8 cellular contexts compared by ENCODE assay signal in the genomic region with DNA sequence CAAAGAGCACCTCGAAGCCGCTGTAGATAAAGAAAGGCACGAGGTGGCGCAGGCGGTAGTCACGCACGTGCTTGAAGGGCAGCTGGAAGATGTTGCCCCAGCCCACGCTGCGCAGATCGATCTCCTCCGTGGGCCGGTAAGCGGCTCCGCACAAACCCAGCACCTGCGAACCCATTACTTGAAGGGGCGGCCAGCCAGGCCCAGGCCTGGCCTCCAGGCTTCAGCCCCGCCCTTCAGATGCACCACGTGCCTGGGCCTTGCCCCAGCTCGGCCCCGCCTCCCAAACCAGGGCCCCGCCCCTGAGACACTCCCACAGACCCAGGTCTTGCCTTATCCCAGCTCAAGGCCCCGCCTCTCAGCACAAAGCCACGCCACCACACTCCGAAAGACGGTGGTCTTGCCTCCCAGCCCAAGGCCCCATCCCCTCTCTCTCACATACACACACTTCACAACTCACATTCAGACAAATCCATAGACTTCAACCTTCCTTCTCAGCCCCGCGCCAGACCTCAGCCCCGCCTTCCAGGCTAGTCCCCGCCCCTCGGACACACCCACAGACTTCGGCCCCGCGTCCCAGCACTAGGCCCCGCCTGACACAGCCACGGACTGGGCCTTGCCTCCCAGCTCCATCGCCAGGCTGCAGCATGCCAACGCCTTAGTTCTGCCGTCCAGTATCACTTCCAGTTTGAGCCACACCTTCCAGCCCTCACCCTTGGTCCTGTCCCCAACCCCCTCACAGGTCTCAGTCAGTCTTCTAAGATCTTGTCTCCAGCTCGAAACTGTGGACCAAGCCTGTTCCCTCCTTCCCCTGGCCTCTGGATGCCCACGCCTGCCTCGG. TPM values are rescaled to one million over a fixed set of nuclear protein-coding genes. Genes with fewer than 3 reads are reported as not detected.
DNase-seq lines count a peak whose midpoint lies in the region; ATAC-seq, FAIRE-seq and TF ChIP-seq lines count a peak whose summit lies in the region.

No MANE protein-coding gene starts in this region.

- TF ChIP-seq POLR2A in GM12878 (IDR thresholded peaks at IDR 0.05; ENCODE audit: low read depth, low read length) = no peak; the same call in 1 of the 2 replicates

- no peak overlapping the region for H3K27ac ChIP-seq in GM12878 (ENCODE audit: control insufficient read depth, insufficient read depth)
- H3K27ac ChIP-seq in lung (ENCODE audit: low read depth in 1 of 2, low read length in 1 of 2) = no peak overlapping the region

- H3K9me3 ChIP-seq in GM12878 (replicated peaks; ENCODE audit: control insufficient read depth, insufficient read depth, low read length) (no peaks in the 10 kb centered on the region), lung (ENCODE audit: control insufficient read depth in 2 of 2, insufficient read depth in 1 of 2, low read length in 1 of 2) (no peaks in the 10 kb centered on the region)

- H4K20me1 ChIP-seq in GM12878 (ENCODE audit: control insufficient read depth, insufficient read depth) = no peaks in the 10 kb centered on the region

- no peak overlapping the region for H3K9ac ChIP-seq in GM12878 (ENCODE audit: control insufficient read depth, insufficient read depth, low read length)

- SMC1A ChIA-PET in GM12878 (lab: Charles Lee; ENCODE audit: uncharacterized antibody, unreplicated experiment) = no interaction called here

- TF ChIP-seq CTCF in GM12865 (IDR thresholded peaks at IDR 0.05; ENCODE audit: insufficient read depth, low read depth, low read length, missing control alignments) = no peak
- TF ChIP-seq CTCF in GM12878 (IDR thresholded peaks at IDR 0.05 in 2 of 3, conservative IDR thresholded peaks at IDR 0.05 in 1 of 3; ENCODE audit: control insufficient read depth in 2 of 3, extremely low read depth in 1 of 3, insufficient read depth in 1 of 3, low read depth in 3 of 3, low read length in 3 of 3) = no peak
- TF ChIP-seq CTCF in lung (IDR thresholded peaks at IDR 0.05; ENCODE audit: control extremely low read depth, extremely low read depth) = no peak

- CTCF ChIA-PET in GM12878 (lab: Yijun Ruan, JAX) = interaction anchor here (0.7 kb wide), 1 partner anchor 212 kb away, joined by 4 read pairs; no protein-coding TSS in a partner anchor

- ATAC-seq in GM12878 (peak; percentile 83), lung (ENCODE audit: insufficient read depth, low FRiP score) (peak; percentile 90), GM21723 (IDR thresholded peaks at IDR 0.05; ENCODE audit: unreplicated experiment) (no peak)

- no peak overlapping the region for H3K4me2 ChIP-seq in GM12878 (ENCODE audit: control insufficient read depth, insufficient read depth)

- POLR2A ChIA-PET in GM12878 (lab: Charles Lee) = no interaction called here

- no peaks in the 10 kb centered on the region; a peak in 1 of 4 replicates for H3K36me3 ChIP-seq in GM12878 (ENCODE audit: control insufficient read depth in 2 of 2, insufficient read depth in 2 of 2, low read length in 1 of 2)
- H3K36me3 ChIP-seq in lung (ENCODE audit: control insufficient read depth in 2 of 2, insufficient read depth in 2 of 2, low read length in 2 of 2) = peaks cover 0 to 7% of the 10 kb centered on the region in 2 donors

- RAD21 ChIA-PET in GM12878 (lab: Charles Lee; ENCODE audit: unreplicated experiment) = no interaction called here

- peaks cover 29% of the 10 kb centered on the region for H3K4me1 ChIP-seq in GM12878 (ENCODE audit: control insufficient read depth, insufficient read depth, low read length)
- H3K4me1 ChIP-seq in lung (ENCODE audit: control insufficient read depth in 2 of 2, insufficient read depth in 2 of 2, low read length in 2 of 2) = peaks cover 0 to 5% of the 10 kb centered on the region in 2 donors

- BruUV-seq in GM12878 (replicated peaks; lab: Mats Ljungman, UMichigan) = no TSS peak

- in situ Hi-C loops in GM12878 (cut with MboI) = no loop called here

- no peaks in the 10 kb centered on the region for H3K27me3 ChIP-seq in GM12878 (replicated peaks in 1 of 2; ENCODE audit: control insufficient read depth in 2 of 2, insufficient read depth in 2 of 2, low read length in 1 of 2)
- no peaks in the 10 kb centered on the region for H3K27me3 ChIP-seq in lung (ENCODE audit: control insufficient read depth, insufficient read depth)

- no peak for TF ChIP-seq RAD21 in GM12878 (IDR thresholded peaks at IDR 0.05; ENCODE audit: insufficient read depth, low read depth, low read length)

- peaks cover 2% of the 10 kb centered on the region for H3K79me2 ChIP-seq in GM12878 (ENCODE audit: control insufficient read depth, insufficient read depth, low read length)

- intact Hi-C loops in GM12878 (cut with micrococcal nuclease; ENCODE audit: unreplicated experiment) = no loop called here

- TF ChIP-seq EP300 in GM12878 (IDR thresholded peaks at IDR 0.05; ENCODE audit: borderline replicate concordance in 1 of 2, control insufficient read depth in 1 of 2, low read depth in 2 of 2, low read length in 2 of 2) = no peak

- DNase-seq in GM12865 (ENCODE audit: low read depth) (peak; percentile 60), NOMO-1 (lab: John Stamatoyannopoulos, UW; ENCODE audit: unreplicated experiment in 2 of 2) (peak; percentile 82 to 94), GM12878 (ENCODE audit: low read depth, low spot score) (no peak), lung (ENCODE audit: low spot score) (peak; percentile 89), GDM1 (lab: John Stamatoyannopoulos, UW) (no peak), C1 segment of cervical spinal cord (lab: John Stamatoyannopoulos, UW) (no peak), A172 (ENCODE audit: low spot score) (no peak)

- H2AFZ ChIP-seq in GM12878 (ENCODE audit: control insufficient read depth, low read depth, low read length) = no peak overlapping the region

- no peak for FAIRE-seq in GM12878 (lab: Jason Lieb, UNC)

- H3K4me3 ChIP-seq in GM12865 (ENCODE audit: low read depth, low read length) (no peak overlapping the region), GM12878 (no peak overlapping the region), lung (no peak overlapping the region)

- 95% methylated on average over 30 of the region's 41 CpGs for WGBS in GM12878 (ENCODE audit: insufficient coverage, insufficient replicate concordance, low lambda C conversion rate, missing lambda C conversion rate)
- 62 to 75% methylated on average over 35 to 41 of the region's 41 CpGs for WGBS in lung, 2 donors

RNA-seq across cellular contexts. Expression of a gene that starts 7.1 kb away (rescaled TPM):
- total RNA-seq in GM12878 (2013; cell fraction: nucleolus; rRNA removed) = 59.2 TPM in 2 replicates
- total RNA-seq in GM12878 (2014; rRNA removed) (61.9 and 67.8 TPM in 2 replicates), GM12878 (2014; rRNA removed; fragmentation: Illumina TruSeq; extraction: Trizol) (16.1 and 18.6 TPM in 2 replicates), GM12878 (2021) (75.6 and 79.7 TPM in 2 replicates), lung (100 to 1,000 TPM in 1 of 2 donors, 10 to 100 TPM in 1; 44.3 to 124 TPM)
- 29.9 TPM for polyA plus RNA-seq in GM12878 (2011; ENCODE audit: low read depth)
- polyA plus RNA-seq in GM12878 (2011; rRNA removed) (18.5 and 41.1 TPM in 2 replicates), GM12878 (2014; fragmentation: Illumina TruSeq; extraction: Trizol) (8.1 and 25.3 TPM in 2 replicates), GM12878 (2014; fragmentation: Nextera tagmentation; extraction: Ambion mirVana) (1 to 10 TPM; 1.3 to 3.4 TPM), GM12878 (2014; rRNA removed) (73.1 and 79.9 TPM in 2 replicates), GM12878 (2016; fragmentation: Nextera tagmentation; extraction: Ambion mirVana) (10 to 100 TPM; 35.0 to 37.5 TPM), lung (100 to 1,000 TPM in 1 of 2 donors, 10 to 100 TPM in 1; 71.6 to 104 TPM)
- 38.3 and 51.7 TPM in 2 replicates for polyA plus RNA-seq in GM12878 (2011; cell fraction: cytosol; rRNA removed)
- polyA plus RNA-seq in GM12878 (2011; cell fraction: nucleus; rRNA removed) = 115 and 153 TPM in 2 replicates
- polyA plus RNA-seq in GM12878 (2012) = 54.8 and 57.9 TPM in 2 replicates
- 31.6 and 44.0 TPM in 2 replicates for polyA minus RNA-seq in GM12878 (2011; rRNA and poly(A)+ RNA removed)
- 18.9 and 20.0 TPM in 2 replicates for polyA minus RNA-seq in GM12878 (2011; cell fraction: cytosol; rRNA and poly(A)+ RNA removed)
- polyA minus RNA-seq in GM12878 (2011; cell fraction: nucleus; rRNA and poly(A)+ RNA removed) = 24.2 and 31.8 TPM in 2 replicates
- total RNA-seq in A172 (2014; rRNA removed; shearing (Covaris generic)) = 22.1 and 34.3 TPM in 2 replicates

RNA-seq across cellular contexts. Expression of a gene that starts 13.3 kb away (rescaled TPM):
- not detected in 2 replicates for total RNA-seq in GM12878 (2013; cell fraction: nucleolus; rRNA removed)
- total RNA-seq in GM12878 (2014; rRNA removed) (0.17 and 0.60 TPM in 2 replicates), GM12878 (2014; rRNA removed; fragmentation: Illumina TruSeq; extraction: Trizol) (0.18 TPM in 1 of 2 replicates, not detected in the other), GM12878 (2021) (0.32 TPM in 1 of 2 replicates, not detected in the other), lung (100 to 1,000 TPM in 1 of 2 donors, 10 to 100 TPM in 1; 45.6 to 165 TPM)
- polyA plus RNA-seq in GM12878 (2011; ENCODE audit: low read depth) = not detected
- polyA plus RNA-seq in GM12878 (2011; rRNA removed) (not detected in 2 replicates), GM12878 (2014; fragmentation: Illumina TruSeq; extraction: Trizol) (0.04 TPM in 1 of 2 replicates, not detected in the other), GM12878 (2014; fragmentation: Nextera tagmentation; extraction: Ambion mirVana) (under 1 TPM; 0.03 to 0.13 TPM), GM12878 (2014; rRNA removed) (0.19 and 0.23 TPM in 2 replicates), GM12878 (2016; fragmentation: Nextera tagmentation; extraction: Ambion mirVana) (under 1 TPM in 1 of 2 experiments, not detected in 1; 0.37 TPM), lung (100 to 1,000 TPM in 1 of 2 donors, 10 to 100 TPM in 1; 73.9 to 107 TPM)
- polyA plus RNA-seq in GM12878 (2011; cell fraction: cytosol; rRNA removed) = 0.01 TPM in 1 of 2 replicates, not detected in the other
- not detected in 2 replicates for polyA plus RNA-seq in GM12878 (2011; cell fraction: nucleus; rRNA removed)
- 0.13 and 0.14 TPM in 2 replicates for polyA plus RNA-seq in GM12878 (2012)
- not detected in 2 replicates for polyA minus RNA-seq in GM12878 (2011; rRNA and poly(A)+ RNA removed)
- polyA minus RNA-seq in GM12878 (2011; cell fraction: cytosol; rRNA and poly(A)+ RNA removed) = 0.94 and 1.0 TPM in 2 replicates
- 0.12 and 0.29 TPM in 2 replicates for polyA minus RNA-seq in GM12878 (2011; cell fraction: nucleus; rRNA and poly(A)+ RNA removed)
- total RNA-seq in A172 (2014; rRNA removed; shearing (Covaris generic)) = 54.0 and 64.8 TPM in 2 replicates

RNA-seq across cellular contexts. Expression of a gene that starts 33.6 kb away (rescaled TPM):
- total RNA-seq in GM12878 (2013; cell fraction: nucleolus; rRNA removed) = 26.5 and 35.4 TPM in 2 replicates
- total RNA-seq in GM12878 (2014; rRNA removed) (224 and 238 TPM in 2 replicates), GM12878 (2014; rRNA removed; fragmentation: Illumina TruSeq; extraction: Trizol) (67.9 and 69.2 TPM in 2 replicates), GM12878 (2021) (169 and 176 TPM in 2 replicates), lung (100 to 1,000 TPM in 1 of 2 donors, 10 to 100 TPM in 1; 57.8 to 151 TPM)
- polyA plus RNA-seq in GM12878 (2011; ENCODE audit: low read depth) = 53.0 TPM
- polyA plus RNA-seq in GM12878 (2011; rRNA removed) (17.7 and 41.5 TPM in 2 replicates), GM12878 (2014; fragmentation: Illumina TruSeq; extraction: Trizol) (13.1 and 44.4 TPM in 2 replicates), GM12878 (2014; fragmentation: Nextera tagmentation; extraction: Ambion mirVana) (10 to 100 TPM; 17.6 to 71.2 TPM), GM12878 (2014; rRNA removed) (214 and 239 TPM in 2 replicates), GM12878 (2016; fragmentation: Nextera tagmentation; extraction: Ambion mirVana) (100 to 1,000 TPM; 300 to 308 TPM), lung (100 to 1,000 TPM; 139 to 180 TPM)
- polyA plus RNA-seq in GM12878 (2011; cell fraction: cytosol; rRNA removed) = 87.4 and 156 TPM in 2 replicates
- 97.0 and 109 TPM in 2 replicates for polyA plus RNA-seq in GM12878 (2011; cell fraction: nucleus; rRNA removed)
- 86.6 and 93.3 TPM in 2 replicates for polyA plus RNA-seq in GM12878 (2012)
- 41.8 and 80.4 TPM in 2 replicates for polyA minus RNA-seq in GM12878 (2011; rRNA and poly(A)+ RNA removed)
- 42.0 and 51.3 TPM in 2 replicates for polyA minus RNA-seq in GM12878 (2011; cell fraction: cytosol; rRNA and poly(A)+ RNA removed)
- polyA minus RNA-seq in GM12878 (2011; cell fraction: nucleus; rRNA and poly(A)+ RNA removed) = 30.9 and 54.5 TPM in 2 replicates
- total RNA-seq in A172 (2014; rRNA removed; shearing (Covaris generic)) = 255 and 310 TPM in 2 replicates

RNA-seq across cellular contexts. Expression of a gene that starts 42.0 kb away (rescaled TPM):
- total RNA-seq in GM12878 (2013; cell fraction: nucleolus; rRNA removed) = 287 and 325 TPM in 2 replicates
- 143 and 166 TPM in 2 replicates for total RNA-seq in GM12878 (2014; rRNA removed)
- total RNA-seq in GM12878 (2014; rRNA removed; fragmentation: Illumina TruSeq; extraction: Trizol) = 18.9 and 20.4 TPM in 2 replicates
- total RNA-seq in GM12878 (2021) = 173 and 179 TPM in 2 replicates
- 40.2 TPM for polyA plus RNA-seq in GM12878 (2011; ENCODE audit: low read depth)
- 20.8 and 51.2 TPM in 2 replicates for polyA plus RNA-seq in GM12878 (2011; rRNA removed)
- 73.7 and 130 TPM in 2 replicates for polyA plus RNA-seq in GM12878 (2011; cell fraction: cytosol; rRNA removed)
- polyA plus RNA-seq in GM12878 (2011; cell fraction: nucleus; rRNA removed) = 2,133 and 2,164 TPM in 2 replicates
- polyA plus RNA-seq in GM12878 (2012) = 133 and 152 TPM in 2 replicates
- 3.0 and 18.6 TPM in 2 replicates for polyA plus RNA-seq in GM12878 (2014; fragmentation: Illumina TruSeq; extraction: Trizol)
- 1 to 10 TPM in 1 of 2 experiments, under 1 TPM in 1; 0.76 to 7.5 TPM for polyA plus RNA-seq in GM12878 (2014; fragmentation: Nextera tagmentation; extraction: Ambion mirVana)
- 218 and 238 TPM in 2 replicates for polyA plus RNA-seq in GM12878 (2014; rRNA removed)
- polyA plus RNA-seq in GM12878 (2016; fragmentation: Nextera tagmentation; extraction: Ambion mirVana) = 100 to 1,000 TPM; 124 to 148 TPM
- 36.7 and 83.1 TPM in 2 replicates for polyA minus RNA-seq in GM12878 (2011; rRNA and poly(A)+ RNA removed)
- polyA minus RNA-seq in GM12878 (2011; cell fraction: cytosol; rRNA and poly(A)+ RNA removed) = 30.3 and 36.8 TPM in 2 replicates
- 200 and 263 TPM in 2 replicates for polyA minus RNA-seq in GM12878 (2011; cell fraction: nucleus; rRNA and poly(A)+ RNA removed)
- 100 to 1,000 TPM in 1 of 2 donors, 10 to 100 TPM in 1; 70.2 to 322 TPM for total RNA-seq in lung
- polyA plus RNA-seq in lung = 100 to 1,000 TPM; 244 to 438 TPM
- total RNA-seq in A172 (2014; rRNA removed; shearing (Covaris generic)) = 149 and 167 TPM in 2 replicates

Comparison
In these comparisons a context has a peak if more than half of its experiments do, and no peak if none do; other contexts are left out.
1. DNase-seq: peak in GM12865 (single experiment), NOMO-1 (2 of 2) and lung (single experiment); none in GM12878 (single experiment), GDM1 (single experiment), C1 segment of cervical spinal cord (0 of 14) and A172 (single experiment).
2. RNA of a gene that starts 13.3 kb away (total RNA-seq): 45.6 to 165 TPM in lung and 54.0 to 64.8 TPM in A172; 0.17 to 0.60 TPM in GM12878; every median in the first group is over 10 times any median in the second.